ENCODE assay signal across 24 cellular contexts in genomic region chr2:242030226-242030575, GRCh38.
DNase-seq lines count a peak whose midpoint lies in the region; ATAC-seq and TF ChIP-seq lines count a peak whose summit lies in the region.
"Had no signal": no experiment of that assay in that cellular context is flagged by ENCODE, and none has a peak within 500 bp of the region (broad histone marks: within the 10 kb centered on the region; RNA-seq: fewer than 3 reads in every experiment).

No MANE protein-coding gene starts in this region.

- H3K4me3 ChIP-seq in SK-N-SH (ENCODE audit: low read depth in 2 of 2, low read length in 1 of 2), result no peak overlapping the region
- H3K4me3 ChIP-seq in colonic mucosa, result no peak overlapping the region
- H3K4me3 ChIP-seq in MM.1S (ENCODE audit: low read length), result no peak overlapping the region
- no peak overlapping the region for H3K4me3 ChIP-seq in A673 (ENCODE audit: low read depth, low read length, poor library complexity, severe bottlenecking)
- H3K4me3 ChIP-seq: cardiac muscle cell, mucosa of descending colon, SJSA1, stomach, transverse colon had no signal

- peaks cover 17 to 28% (median 21%) of the 10 kb centered on the region in 3 donors for H3K4me1 Mint-ChIP-seq in IgD-negative memory B cell

- H4K20me1 ChIP-seq in SK-N-SH (ENCODE audit: insufficient read depth), result no peaks in the 10 kb centered on the region
- no peaks in the 10 kb centered on the region for H4K20me1 ChIP-seq in MM.1S (ENCODE audit: insufficient read depth, low read length)

- H3K79me2 ChIP-seq in SK-N-SH (ENCODE audit: insufficient read depth) (no peaks in the 10 kb centered on the region), MM.1S (ENCODE audit: low read length) (no peaks in the 10 kb centered on the region)

- WGBS in SK-N-SH (ENCODE audit: low lambda C conversion rate), result 64% methylated on average over 9 of the region's 9 CpGs

- H2AFZ ChIP-seq in SK-N-SH (ENCODE audit: low read depth) (no peak overlapping the region), MM.1S (ENCODE audit: low read length) (no peak overlapping the region)

- H3K27ac Mint-ChIP-seq in IgD-negative memory B cell, result peak overlapping the region in 2 of 3 donors; percentile 32 to 83
- H3K27ac Mint-ChIP-seq: activated CD4-positive, alpha-beta T cell treated with anti-CD3 and anti-CD28 coated beads, Interleukin-2, amount 10 ng/mL, durations not matched to agents 24 days and 14 days had no signal

- H3K9ac ChIP-seq in SK-N-SH, result no peak overlapping the region
- H3K9ac ChIP-seq in colonic mucosa (ENCODE audit: low read depth in 2 of 2, low read length in 2 of 2), result no peak overlapping the region
- H3K9ac ChIP-seq in MM.1S (ENCODE audit: low read length), result no peak overlapping the region

- no peaks in the 10 kb centered on the region for H3K9me3 Mint-ChIP-seq in IgD-negative memory B cell
- H3K9me3 Mint-ChIP-seq: activated CD4-positive, alpha-beta T cell treated with anti-CD3 and anti-CD28 coated beads, Interleukin-2, amount 10 ng/mL, durations not matched to agents 24 days and 14 days had no signal

- DNase-seq in SK-N-SH, result no peak
- peak; percentile 7 for DNase-seq in colonic mucosa
- DNase-seq in posterior vena cava (ENCODE audit: low spot score), result peak; percentile 31
- no peak for DNase-seq in MM.1S
- DNase-seq in A673 (ENCODE audit: low spot score), result no peak
- DNase-seq: activated CD4-positive, alpha-beta T cell treated with anti-CD3 and anti-CD28 coated beads, Interleukin-2, amount 10 ng/mL, durations not matched to agents 24 days and 14 days; activated gamma-delta T cell; foreskin keratinocyte; GOT3; immature natural killer cell; left ventricle myocardium superior; mucosa of descending colon; NCI-H1092; NCI-H1930; NCI-H2227 treated with DMSO at 0.1 percent for 48 hours; NCI-H82; stomach; transverse colon had no signal

- H3K27ac ChIP-seq in SK-N-SH (ENCODE audit: low read depth in 2 of 2, low read length in 1 of 2) (no peak overlapping the region), colonic mucosa (no peak overlapping the region), MM.1S (ENCODE audit: low read length) (no peak overlapping the region), A673 (ENCODE audit: low read depth, low read length, poor library complexity, severe bottlenecking) (no peak overlapping the region)
- H3K27ac ChIP-seq: 22Rv1, cardiac muscle cell, foreskin keratinocyte, SJSA1, stomach, transverse colon had no signal

- H3K9me2 ChIP-seq in SK-N-SH (no peaks in the 10 kb centered on the region), MM.1S (replicated peaks; ENCODE audit: insufficient read depth, low read length) (no peaks in the 10 kb centered on the region)

- TF ChIP-seq RAD21 in SK-N-SH (IDR thresholded peaks at IDR 0.05; ENCODE audit: low read length), result no peak

- H3F3A ChIP-seq in SK-N-SH (replicated peaks; ENCODE audit: insufficient read depth), result no peaks in the 10 kb centered on the region
- no peaks in the 10 kb centered on the region for H3F3A ChIP-seq in MM.1S (ENCODE audit: insufficient read depth, low read length)

- H3K4me2 ChIP-seq in SK-N-SH (no peak overlapping the region), MM.1S (ENCODE audit: low read depth, low read length) (no peak overlapping the region)

- no peaks in the 10 kb centered on the region for H3K36me3 Mint-ChIP-seq in IgD-negative memory B cell

- H3K4me1 ChIP-seq in SK-N-SH (ENCODE audit: control insufficient read depth in 1 of 2, insufficient read depth in 2 of 2, low read depth in 1 of 2, low read length in 1 of 2), result no peaks in the 10 kb centered on the region
- H3K4me1 ChIP-seq in colonic mucosa, result no peaks in the 10 kb centered on the region
- no peaks in the 10 kb centered on the region for H3K4me1 ChIP-seq in MM.1S (ENCODE audit: low read length)
- no peaks in the 10 kb centered on the region for H3K4me1 ChIP-seq in A673 (ENCODE audit: insufficient read depth, low read length, poor library complexity, severe bottlenecking)
- H3K4me1 ChIP-seq: foreskin keratinocyte, stomach, transverse colon had no signal

- H3K27me3 ChIP-seq in SK-N-SH (ENCODE audit: insufficient read depth), result peaks cover 31% of the 10 kb centered on the region
- no peaks in the 10 kb centered on the region for H3K27me3 ChIP-seq in colonic mucosa
- H3K27me3 ChIP-seq in MM.1S (replicated peaks; ENCODE audit: insufficient read depth, low read length), result peaks cover 36% of the 10 kb centered on the region
- H3K27me3 ChIP-seq in A673 (replicated peaks; ENCODE audit: insufficient read depth, low read depth, low read length, poor library complexity), result no peaks in the 10 kb centered on the region
- H3K27me3 ChIP-seq: cardiac muscle cell had no signal

- peaks cover 36% of the 10 kb centered on the region for H3K27me3 Mint-ChIP-seq in IgD-negative memory B cell

- CTCF ChIA-PET in SK-N-SH (lab: Yijun Ruan, JAX) (no interaction called here), A673 (lab: Charles Lee) (no interaction called here)

- H3K4me3 Mint-ChIP-seq in IgD-negative memory B cell, result no peak overlapping the region

- no peaks in the 10 kb centered on the region for H3K36me3 ChIP-seq in SK-N-SH (replicated peaks in 1 of 2; ENCODE audit: control insufficient read depth in 1 of 2, insufficient read depth in 2 of 2, low read length in 1 of 2)
- H3K36me3 ChIP-seq in colonic mucosa, result no peaks in the 10 kb centered on the region
- H3K36me3 ChIP-seq in MM.1S (replicated peaks; ENCODE audit: insufficient read depth, low read length), result no peaks in the 10 kb centered on the region
- H3K36me3 ChIP-seq in A673 (ENCODE audit: insufficient read depth, low read length, poor library complexity, severe bottlenecking), result no peaks in the 10 kb centered on the region
- H3K36me3 ChIP-seq: cardiac muscle cell, SJSA1, stomach, transverse colon had no signal

- no TSS peak for BruUV-seq in A673 (replicated peaks; lab: Mats Ljungman, UMichigan)

- TF ChIP-seq CTCF in SK-N-SH (IDR thresholded peaks at IDR 0.05), result 0 out of 2 replicates have a peak, but pooled peaks have one; percentile 2
- TF ChIP-seq CTCF in colonic mucosa (IDR thresholded peaks at IDR 0.05), result no peak
- no peak for TF ChIP-seq CTCF in MM.1S (IDR thresholded peaks at IDR 0.05; ENCODE audit: low read length)
- no peak for TF ChIP-seq CTCF in A673 (conservative IDR thresholded peaks at IDR 0.05; ENCODE audit: low read depth, low read length)

- H3K9me3 ChIP-seq in SK-N-SH (no peaks in the 10 kb centered on the region), colonic mucosa (no peaks in the 10 kb centered on the region), MM.1S (replicated peaks; ENCODE audit: insufficient read depth, low read length) (no peaks in the 10 kb centered on the region), A673 (ENCODE audit: low read depth, low read length, poor library complexity, severe bottlenecking) (no peaks in the 10 kb centered on the region)
- H3K9me3 ChIP-seq: mucosa of descending colon, SJSA1, stomach, transverse colon had no signal

- no peak for TF ChIP-seq EP300 in SK-N-SH (IDR thresholded peaks at IDR 0.05; ENCODE audit: borderline replicate concordance in 1 of 2, low read depth in 1 of 2, low read length in 1 of 2)

- POLR2A ChIA-PET in SK-N-SH (lab: Yijun Ruan, JAX), result no interaction called here
- POLR2A ChIA-PET in A673 (lab: Charles Lee; ENCODE audit: low non-redundant PET), result no interaction called here

- intact Hi-C loops in colonic mucosa (cut with DNase I), result no loop called here
- intact Hi-C loops in posterior vena cava (cut with DNase I), result no loop called here
- intact Hi-C loops in A673 (cut with micrococcal nuclease; ENCODE audit: unreplicated experiment), result no loop called here

- no peak for ATAC-seq in SK-N-SH treated with all-trans-retinoic acid at 6 μM for 48 hours
- ATAC-seq in GM18858 (IDR thresholded peaks at IDR 0.05; ENCODE audit: unreplicated experiment), result no peak
- ATAC-seq: foreskin keratinocyte, left ventricle myocardium superior, mucosa of descending colon had no signal

TF ChIP-seq in SK-N-SH, 30 proteins besides CTCF, POLR2A, EP300 and RAD21 (continues in another document):
- no peak for TF ChIP-seq JUND (IDR thresholded peaks at IDR 0.05)
- TF ChIP-seq GABPA (IDR thresholded peaks at IDR 0.05; ENCODE audit: low read depth), result no peak

TF ChIP-seq in SK-N-SH treated with all-trans-retinoic acid at 6 μM for 48 hours, 23 proteins besides CTCF, POLR2A, EP300 and RAD21:
- no peak for TF ChIP-seq ZFP3 (CRISPR knock-in tag; IDR thresholded peaks at IDR 0.05)
- no peak for TF ChIP-seq TOX (CRISPR knock-in tag; IDR thresholded peaks at IDR 0.05; ENCODE audit: borderline replicate concordance)
- no peak for TF ChIP-seq PPARA (CRISPR knock-in tag; IDR thresholded peaks at IDR 0.05; ENCODE audit: borderline replicate concordance)
- TF ChIP-seq PATZ1 (CRISPR knock-in tag; IDR thresholded peaks at IDR 0.05; ENCODE audit: borderline replicate concordance), result no peak
- TF ChIP-seq OSR1 (CRISPR knock-in tag; IDR thresholded peaks at IDR 0.05), result no peak

Comparison
In these comparisons a context has a peak if more than half of its experiments do, and no peak if none do; other contexts are left out.
1. DNase-seq: peak in colonic mucosa (single experiment) and posterior vena cava (single experiment); none in SK-N-SH (single experiment), MM.1S (single experiment) and A673 (single experiment).